In genomic region chr9:70111042-70111602, GRCh38 we compare ENCODE assay signal across 8 cellular contexts.
DNase-seq lines count a peak whose midpoint lies in the region; ATAC-seq and TF ChIP-seq lines count a peak whose summit lies in the region.

No MANE protein-coding gene starts in this region.

- H3K79me2 ChIP-seq in OCI-LY1 (ENCODE audit: insufficient read depth, low read length): no peaks in the 10 kb centered on the region

- no peaks in the 10 kb centered on the region for H3K36me3 Mint-ChIP-seq in CD4-positive, alpha-beta memory T cell

- ATAC-seq in GM19372 (IDR thresholded peaks at IDR 0.05; ENCODE audit: low read depth, unreplicated experiment): peak; percentile 71
- ATAC-seq in HG03565 (IDR thresholded peaks at IDR 0.05; ENCODE audit: unreplicated experiment): peak; percentile 66
- peak; percentile 84 for ATAC-seq in omental fat pad (ENCODE audit: low FRiP score)

- H3K4me2 ChIP-seq in OCI-LY1 (ENCODE audit: low read length): no peak overlapping the region

- no peaks in the 10 kb centered on the region for H3K9me3 Mint-ChIP-seq in CD4-positive, alpha-beta memory T cell

- intact Hi-C loops in CD4-positive, alpha-beta memory T cell (cut with micrococcal nuclease): no loop called here

- no peaks in the 10 kb centered on the region for H3K9me2 ChIP-seq in OCI-LY1 (ENCODE audit: low read depth, low read length)

- no peaks in the 10 kb centered on the region for H4K20me1 ChIP-seq in OCI-LY1 (ENCODE audit: insufficient read depth, low read length)

- peaks cover 10 to 17% of the 10 kb centered on the region in 2 donors for H3K27me3 Mint-ChIP-seq in CD4-positive, alpha-beta memory T cell

- H3K36me3 ChIP-seq in CD4-positive, alpha-beta memory T cell (ENCODE audit: insufficient read depth, low read length): no peaks in the 10 kb centered on the region
- no peaks in the 10 kb centered on the region for H3K36me3 ChIP-seq in OCI-LY1 (ENCODE audit: insufficient read depth, low read length)

- DNase-seq in CD4-positive, alpha-beta memory T cell: peak in 4 of 5 donors; percentile 21 to 26 (median 24)
- peak; percentile 68 to 69 for DNase-seq in activated T-cell treated with anti-CD3 and anti-CD28 coated beads, Interleukin-2, amount 50 U/mL, for 48 hours
- DNase-seq in fibroblast of villous mesenchyme (ENCODE audit: low read depth) (peak; percentile 76), omental fat pad (ENCODE audit: low spot score) (peak; percentile 75), ureter (ENCODE audit: low spot score) (peak; percentile 78)

- H3K27me3 ChIP-seq in CD4-positive, alpha-beta memory T cell (ENCODE audit: insufficient read depth, low read length): no peaks in the 10 kb centered on the region
- no peaks in the 10 kb centered on the region for H3K27me3 ChIP-seq in OCI-LY1 (ENCODE audit: insufficient read depth, low read length)

- CTCF ChIA-PET in CD4-positive, alpha-beta memory T cell (lab: Charles Lee; ENCODE audit: partially characterized antibody): interaction anchor here (1.0 to 5.6 kb wide), 20 partner anchors 10 to 690 kb away, joined by 3 to 49 read pairs (median 6); no protein-coding TSS in a partner anchor

- H3K4me3 ChIP-seq in CD4-positive, alpha-beta memory T cell (ENCODE audit: low read length in 2 of 2): no peak overlapping the region
- H3K4me3 ChIP-seq in OCI-LY1 (ENCODE audit: low read depth, low read length, poor library complexity, severe bottlenecking) (no peak overlapping the region), fibroblast of villous mesenchyme (ENCODE audit: low read depth, low read length) (no peak overlapping the region)

- H3F3A ChIP-seq in OCI-LY1 (ENCODE audit: insufficient read depth, low read length): no peaks in the 10 kb centered on the region

- H3K4me3 Mint-ChIP-seq in CD4-positive, alpha-beta memory T cell: no peak overlapping the region

- H3K9me3 ChIP-seq in CD4-positive, alpha-beta memory T cell (ENCODE audit: control insufficient read depth in 1 of 2, low read length in 2 of 2): no peaks in the 10 kb centered on the region
- H3K9me3 ChIP-seq in OCI-LY1 (ENCODE audit: low read length): no peaks in the 10 kb centered on the region

- no peak overlapping the region for H3K27ac ChIP-seq in CD4-positive, alpha-beta memory T cell (ENCODE audit: low read depth, low read length)
- no peak overlapping the region for H3K27ac ChIP-seq in OCI-LY1 (ENCODE audit: low read depth, low read length, poor library complexity, severe bottlenecking)

- peaks cover 6 to 11% (median 9%) of the 10 kb centered on the region in 4 donors for H3K4me1 Mint-ChIP-seq in CD4-positive, alpha-beta memory T cell

- no peak overlapping the region for H3K27ac Mint-ChIP-seq in CD4-positive, alpha-beta memory T cell

- TF ChIP-seq CTCF in OCI-LY1 (IDR thresholded peaks at IDR 0.05; ENCODE audit: low read length): peak; percentile 93
- peak; percentile 93 for TF ChIP-seq CTCF in fibroblast of villous mesenchyme (IDR thresholded peaks at IDR 0.05; ENCODE audit: insufficient read depth, low read depth, low read length)
- TF ChIP-seq CTCF in omental fat pad (IDR thresholded peaks at IDR 0.05): peak in 2 of 3 donors; percentile 3 to 39

- H3K4me1 ChIP-seq in CD4-positive, alpha-beta memory T cell (ENCODE audit: insufficient read depth, low read length): no peaks in the 10 kb centered on the region
- H3K4me1 ChIP-seq in OCI-LY1 (ENCODE audit: insufficient read depth, low read length, severe bottlenecking): no peaks in the 10 kb centered on the region

- H2AFZ ChIP-seq in OCI-LY1 (ENCODE audit: low read length): no peak overlapping the region

- POLR2A ChIA-PET in CD4-positive, alpha-beta memory T cell (lab: Charles Lee; ENCODE audit: partially characterized antibody): no interaction called here

- H3K9ac ChIP-seq in OCI-LY1 (ENCODE audit: low read length): no peak overlapping the region

Comparison
In these comparisons a context has a peak if more than half of its experiments do, and no peak if none do; other contexts are left out.
1. DNase-seq: peak in every context shown above with its lines; median percentile 78 in ureter; 76 in fibroblast of villous mesenchyme; 75 in omental fat pad; 68 in activated T-cell treated with anti-CD3 and anti-CD28 coated beads, Interleukin-2, amount 50 U/mL, for 48 hours; 24 in CD4-positive, alpha-beta memory T cell.
2. CTCF ChIP-seq: peak in every context shown above with its lines; median percentile 93 in OCI-LY1; 93 in fibroblast of villous mesenchyme; 21 in omental fat pad.